16 cellular contexts compared by ENCODE assay signal in the genomic region with DNA sequence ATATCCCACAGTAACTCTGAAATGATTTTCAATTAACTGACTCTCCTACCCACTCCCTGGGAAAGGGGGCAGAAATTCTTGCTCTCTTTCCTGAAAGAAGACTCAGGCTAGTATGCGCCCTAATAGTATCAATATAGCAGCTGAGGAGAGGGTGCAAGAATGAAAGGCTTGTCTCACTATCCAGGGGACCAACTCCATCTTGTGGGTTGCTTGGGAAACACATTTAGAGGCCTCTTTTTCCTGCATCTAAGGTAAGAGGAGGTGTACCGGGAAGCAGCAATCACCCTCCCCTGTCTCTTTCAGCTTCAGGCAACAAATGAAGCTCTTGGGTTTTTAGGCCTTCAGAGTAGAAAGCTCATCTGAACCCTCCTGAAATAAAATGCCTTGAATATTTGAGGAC. TPM values are rescaled to one million over a fixed set of nuclear protein-coding genes. Genes with fewer than 3 reads are reported as not detected.
DNase-seq lines count a peak whose midpoint lies in the region; ATAC-seq and TF ChIP-seq lines count a peak whose summit lies in the region.
"Had no signal": no experiment of that assay in that cellular context is flagged by ENCODE, and none has a peak within 500 bp of the region (broad histone marks: within the 10 kb centered on the region; RNA-seq: fewer than 3 reads in every experiment).

No MANE protein-coding gene starts in this region.

- H3K4me1 Mint-ChIP-seq in GM23338 = peaks cover 23% of the 10 kb centered on the region
- H3K4me1 Mint-ChIP-seq: nephron had no signal

- H3K27ac Mint-ChIP-seq in GM23338 = no peak overlapping the region
- H3K27ac Mint-ChIP-seq: activated CD4-positive, alpha-beta memory T cell treated with anti-CD3 and anti-CD28 coated beads, Interleukin-2, amount 10 ng/mL, durations not matched to agents 7 days and 5 days; effector memory CD8-positive, alpha-beta T cell; nephron had no signal

- no peak overlapping the region for H3K27ac ChIP-seq in GM23338 (ENCODE audit: low read depth)
- H3K27ac ChIP-seq: body of pancreas, Peyer's patch had no signal

- in situ Hi-C loops in SK-MEL-5 (cut with HindIII; ENCODE audit: low pct_unique_long_range_greater_than_20kb, low sequenced_read_pairs) = no loop called here

- no peaks in the 10 kb centered on the region for H3K27me3 Mint-ChIP-seq in GM23338 (ENCODE audit: insufficient read depth, low read depth, poor library complexity)
- H3K27me3 Mint-ChIP-seq: activated CD4-positive, alpha-beta memory T cell treated with anti-CD3 and anti-CD28 coated beads, Interleukin-2, amount 10 ng/mL, durations not matched to agents 7 days and 5 days; effector memory CD8-positive, alpha-beta T cell had no signal

- TF ChIP-seq CTCF in GM23338 (conservative IDR thresholded peaks at IDR 0.05; ENCODE audit: low read depth in 2 of 2) = peak; percentile 41 to 68

- no peaks in the 10 kb centered on the region for H3F3A ChIP-seq in GM23338 (replicated peaks; ENCODE audit: low read depth)

- H3K9me3 Mint-ChIP-seq in GM23338 = no peaks in the 10 kb centered on the region
- H3K9me3 Mint-ChIP-seq: activated CD4-positive, alpha-beta memory T cell treated with anti-CD3 and anti-CD28 coated beads, Interleukin-2, amount 10 ng/mL, durations not matched to agents 7 days and 5 days; effector memory CD8-positive, alpha-beta T cell had no signal

- no peak overlapping the region for H3K4me3 Mint-ChIP-seq in GM23338
- H3K4me3 Mint-ChIP-seq: activated CD4-positive, alpha-beta memory T cell treated with anti-CD3 and anti-CD28 coated beads, Interleukin-2, amount 10 ng/mL, durations not matched to agents 7 days and 5 days; effector memory CD8-positive, alpha-beta T cell; nephron had no signal

- no peaks in the 10 kb centered on the region for H3K36me3 Mint-ChIP-seq in GM23338 (ENCODE audit: low read depth)

- DNase-seq in DMS153 (lab: John Stamatoyannopoulos, UW) (peak; percentile 54), GM23338 (ENCODE audit: low spot score) (peak; percentile 64), SK-MEL-5 (ENCODE audit: low read depth, low spot score) (peak; percentile 68), left lobe of liver (ENCODE audit: low spot score) (no peak), NCI-H510A treated with DMSO at 0.1 percent for 48 hours (lab: John Stamatoyannopoulos, UW) (no peak)
- DNase-seq: activated CD4-positive, alpha-beta memory T cell treated with anti-CD3 and anti-CD28 coated beads, Interleukin-2, amount 10 ng/mL, durations not matched to agents 7 days and 5 days; activated gamma-delta T cell; body of pancreas; effector memory CD8-positive, alpha-beta T cell; HCEC 1CT; left colon; NCI-H187 treated with DMSO at 0.1 percent for 48 hours; Peyer's patch had no signal

- no peaks in the 10 kb centered on the region for H3K9me2 ChIP-seq in GM23338 (ENCODE audit: insufficient read depth)

- no peaks in the 10 kb centered on the region for H3K36me3 ChIP-seq in GM23338 (ENCODE audit: insufficient read depth)
- H3K36me3 ChIP-seq: Peyer's patch had no signal

- ATAC-seq in GM23338 = peak; percentile 83
- ATAC-seq in left lobe of liver = peak; percentile 89
- no peak for ATAC-seq in GM18870 (IDR thresholded peaks at IDR 0.05; ENCODE audit: unreplicated experiment)
- ATAC-seq in GM19351 (IDR thresholded peaks at IDR 0.05; ENCODE audit: unreplicated experiment) = no peak
- ATAC-seq: body of pancreas; effector memory CD8-positive, alpha-beta T cell; left colon had no signal

- H3K4me1 ChIP-seq in GM23338 (ENCODE audit: insufficient read depth) = peaks cover 6% of the 10 kb centered on the region; the same call in 1 of the 2 replicates
- H3K4me1 ChIP-seq: Peyer's patch had no signal

- peaks cover 38% of the 10 kb centered on the region for H3K27me3 ChIP-seq in GM23338 (ENCODE audit: insufficient read depth)
- H3K27me3 ChIP-seq: body of pancreas, Peyer's patch had no signal

- H4K20me1 ChIP-seq in GM23338 (replicated peaks; ENCODE audit: insufficient read depth) = no peaks in the 10 kb centered on the region

- no peak overlapping the region for H2AFZ ChIP-seq in GM23338

- no peaks in the 10 kb centered on the region for H3K79me2 ChIP-seq in GM23338 (replicated peaks; ENCODE audit: insufficient read depth)

- no peak overlapping the region for H3K4me2 ChIP-seq in GM23338

- H3K4me3 ChIP-seq in GM23338 = no peak overlapping the region
- H3K4me3 ChIP-seq: body of pancreas, Peyer's patch had no signal

TF ChIP-seq in GM23338, 12 proteins besides CTCF, POLR2A, EP300 and RAD21 (continues in another document):
- TF ChIP-seq, protein P1, sequence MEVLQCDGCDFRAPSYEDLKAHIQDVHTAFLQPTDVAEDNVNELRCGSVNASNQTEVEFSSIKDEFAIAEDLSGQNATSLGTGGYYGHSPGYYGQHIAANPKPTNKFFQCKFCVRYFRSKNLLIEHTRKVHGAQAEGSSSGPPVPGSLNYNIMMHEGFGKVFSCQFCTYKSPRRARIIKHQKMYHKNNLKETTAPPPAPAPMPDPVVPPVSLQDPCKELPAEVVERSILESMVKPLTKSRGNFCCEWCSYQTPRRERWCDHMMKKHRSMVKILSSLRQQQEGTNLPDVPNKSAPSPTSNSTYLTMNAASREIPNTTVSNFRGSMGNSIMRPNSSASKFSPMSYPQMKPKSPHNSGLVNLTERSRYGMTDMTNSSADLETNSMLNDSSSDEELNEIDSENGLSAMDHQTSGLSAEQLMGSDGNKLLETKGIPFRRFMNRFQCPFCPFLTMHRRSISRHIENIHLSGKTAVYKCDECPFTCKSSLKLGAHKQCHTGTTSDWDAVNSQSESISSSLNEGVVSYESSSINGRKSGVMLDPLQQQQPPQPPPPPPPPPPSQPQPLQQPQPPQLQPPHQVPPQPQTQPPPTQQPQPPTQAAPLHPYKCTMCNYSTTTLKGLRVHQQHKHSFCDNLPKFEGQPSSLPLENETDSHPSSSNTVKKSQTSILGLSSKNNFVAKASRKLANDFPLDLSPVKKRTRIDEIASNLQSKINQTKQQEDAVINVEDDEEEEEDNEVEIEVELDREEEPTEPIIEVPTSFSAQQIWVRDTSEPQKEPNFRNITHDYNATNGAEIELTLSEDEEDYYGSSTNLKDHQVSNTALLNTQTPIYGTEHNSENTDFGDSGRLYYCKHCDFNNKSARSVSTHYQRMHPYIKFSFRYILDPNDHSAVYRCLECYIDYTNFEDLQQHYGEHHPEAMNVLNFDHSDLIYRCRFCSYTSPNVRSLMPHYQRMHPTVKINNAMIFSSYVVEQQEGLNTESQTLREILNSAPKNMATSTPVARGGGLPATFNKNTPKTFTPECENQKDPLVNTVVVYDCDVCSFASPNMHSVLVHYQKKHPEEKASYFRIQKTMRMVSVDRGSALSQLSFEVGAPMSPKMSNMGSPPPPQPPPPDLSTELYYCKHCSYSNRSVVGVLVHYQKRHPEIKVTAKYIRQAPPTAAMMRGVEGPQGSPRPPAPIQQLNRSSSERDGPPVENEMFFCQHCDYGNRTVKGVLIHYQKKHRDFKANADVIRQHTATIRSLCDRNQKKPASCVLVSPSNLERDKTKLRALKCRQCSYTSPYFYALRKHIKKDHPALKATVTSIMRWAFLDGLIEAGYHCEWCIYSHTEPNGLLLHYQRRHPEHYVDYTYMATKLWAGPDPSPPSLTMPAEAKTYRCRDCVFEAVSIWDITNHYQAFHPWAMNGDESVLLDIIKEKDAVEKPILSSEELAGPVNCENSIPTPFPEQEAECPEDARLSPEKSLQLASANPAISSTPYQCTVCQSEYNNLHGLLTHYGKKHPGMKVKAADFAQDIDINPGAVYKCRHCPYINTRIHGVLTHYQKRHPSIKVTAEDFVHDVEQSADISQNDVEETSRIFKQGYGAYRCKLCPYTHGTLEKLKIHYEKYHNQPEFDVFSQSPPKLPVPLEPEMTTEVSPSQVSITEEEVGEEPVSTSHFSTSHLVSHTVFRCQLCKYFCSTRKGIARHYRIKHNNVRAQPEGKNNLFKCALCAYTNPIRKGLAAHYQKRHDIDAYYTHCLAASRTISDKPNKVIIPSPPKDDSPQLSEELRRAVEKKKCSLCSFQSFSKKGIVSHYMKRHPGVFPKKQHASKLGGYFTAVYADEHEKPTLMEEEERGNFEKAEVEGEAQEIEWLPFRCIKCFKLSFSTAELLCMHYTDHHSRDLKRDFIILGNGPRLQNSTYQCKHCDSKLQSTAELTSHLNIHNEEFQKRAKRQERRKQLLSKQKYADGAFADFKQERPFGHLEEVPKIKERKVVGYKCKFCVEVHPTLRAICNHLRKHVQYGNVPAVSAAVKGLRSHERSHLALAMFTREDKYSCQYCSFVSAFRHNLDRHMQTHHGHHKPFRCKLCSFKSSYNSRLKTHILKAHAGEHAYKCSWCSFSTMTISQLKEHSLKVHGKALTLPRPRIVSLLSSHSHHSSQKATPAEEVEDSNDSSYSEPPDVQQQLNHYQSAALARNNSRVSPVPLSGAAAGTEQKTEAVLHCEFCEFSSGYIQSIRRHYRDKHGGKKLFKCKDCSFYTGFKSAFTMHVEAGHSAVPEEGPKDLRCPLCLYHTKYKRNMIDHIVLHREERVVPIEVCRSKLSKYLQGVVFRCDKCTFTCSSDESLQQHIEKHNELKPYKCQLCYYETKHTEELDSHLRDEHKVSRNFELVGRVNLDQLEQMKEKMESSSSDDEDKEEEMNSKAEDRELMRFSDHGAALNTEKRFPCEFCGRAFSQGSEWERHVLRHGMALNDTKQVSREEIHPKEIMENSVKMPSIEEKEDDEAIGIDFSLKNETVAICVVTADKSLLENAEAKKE (CRISPR knock-in tag; IDR thresholded peaks at IDR 0.05) = no peak
- no peak for TF ChIP-seq ZNF331 (CRISPR knock-in tag; IDR thresholded peaks at IDR 0.05; ENCODE audit: low read depth)
- no peak for TF ChIP-seq EZH2phosphoT487 (IDR thresholded peaks at IDR 0.05; ENCODE audit: unreplicated experiment)
- no peak for TF ChIP-seq NANOG (IDR thresholded peaks at IDR 0.05; ENCODE audit: borderline replicate concordance)
- TF ChIP-seq CREB1 (CRISPR knock-in tag; IDR thresholded peaks at IDR 0.05; ENCODE audit: low read depth) = no peak
- TF ChIP-seq EZH2 (IDR thresholded peaks at IDR 0.05; ENCODE audit: low read depth, unreplicated experiment) = no peak

RNA-seq across cellular contexts. Expression of gene TMEM255A, which starts 11.3 kb away (rescaled TPM):
- 0.16 and 0.28 TPM in 2 replicates for total RNA-seq in GM23338 (2014; rRNA removed; shearing (Covaris generic))
- 0.21 and 0.40 TPM in 2 replicates for polyA plus RNA-seq in GM23338 (2016; fragmentation: Nextera tagmentation; extraction: Ambion mirVana)
- total RNA-seq in SK-MEL-5 (2014; rRNA removed; shearing (Covaris generic)) = 27.2 and 28.1 TPM in 2 replicates
- 44.4 and 55.2 TPM in 2 replicates for polyA plus RNA-seq in SK-MEL-5 (2015; cell fraction: cytosol; rRNA removed)
- polyA plus RNA-seq in SK-MEL-5 (2015; cell fraction: nucleus; rRNA removed) = 30.6 and 40.0 TPM in 2 replicates
- total RNA-seq in left lobe of liver = 0.05 TPM
- total RNA-seq: activated CD4-positive, alpha-beta memory T cell treated with anti-CD3 and anti-CD28 coated beads, Interleukin-2, amount 10 ng/mL, durations not matched to agents 7 days and 5 days had no signal

RNA-seq across cellular contexts. Expression of gene ZBTB33, which starts 49.3 kb away (rescaled TPM):
- total RNA-seq in GM23338 (2014; rRNA removed; shearing (Covaris generic)) = 14.0 and 14.3 TPM in 2 replicates
- 2.8 and 3.9 TPM in 2 replicates for polyA plus RNA-seq in GM23338 (2016; fragmentation: Nextera tagmentation; extraction: Ambion mirVana)
- 47.9 and 49.1 TPM in 2 replicates for total RNA-seq in SK-MEL-5 (2014; rRNA removed; shearing (Covaris generic))
- polyA plus RNA-seq in SK-MEL-5 (2015; cell fraction: cytosol; rRNA removed) = 24.7 and 30.4 TPM in 2 replicates
- polyA plus RNA-seq in SK-MEL-5 (2015; cell fraction: nucleus; rRNA removed) = 40.5 and 46.4 TPM in 2 replicates
- total RNA-seq in left lobe of liver = 7.8 TPM

Comparison
In these comparisons a context has a peak if more than half of its experiments do, and no peak if none do; other contexts are left out.
1. DNase-seq: peak in DMS153 (single experiment), GM23338 (single experiment) and SK-MEL-5 (single experiment); none in left lobe of liver (single experiment) and NCI-H510A treated with DMSO at 0.1 percent for 48 hours (single experiment).
2. ATAC-seq: peak in GM23338 (single experiment) and left lobe of liver (single experiment); none in GM18870 (single experiment) and GM19351 (single experiment).
3. RNA of gene TMEM255A, which starts 11.3 kb away (total RNA-seq): 27.2 to 28.1 TPM in SK-MEL-5; 0.16 to 0.28 TPM in GM23338 and 0.05 TPM in left lobe of liver (single experiment); every median in the first group is over 10 times any median in the second.